2 cellular contexts compared by ENCODE assay signal in genomic region chr14:76056128-76056527, GRCh38.
TF ChIP-seq lines count a peak whose summit lies in the region.

No MANE protein-coding gene starts in this region.

TF ChIP-seq in HCT116, 20 proteins besides CTCF, POLR2A, EP300 and RAD21 (continued from another document):
- TF ChIP-seq JUND (IDR thresholded peaks at IDR 0.05) (no peak), EZH2 (IDR thresholded peaks at IDR 0.05) (no peak), ATF3 (IDR thresholded peaks at IDR 0.05) (no peak), ELF1 (IDR thresholded peaks at IDR 0.05; ENCODE audit: borderline replicate concordance, low read depth) (no peak)
TF ChIP-seq in HCT116: peak in this region for 0.

TF ChIP-seq in SK-N-SH, 30 proteins besides CTCF, POLR2A, EP300 and RAD21 (continued from another document):
- TF ChIP-seq MEF2A (IDR thresholded peaks at IDR 0.05; ENCODE audit: borderline replicate concordance, low read depth), result no peak
- TF ChIP-seq ZBTB33 (IDR thresholded peaks at IDR 0.05; ENCODE audit: borderline replicate concordance, low read depth), result no peak
- TF ChIP-seq POLR2AphosphoS5 (IDR thresholded peaks at IDR 0.05; ENCODE audit: low read depth, low read length), result no peak
- TF ChIP-seq FOXM1 (IDR thresholded peaks at IDR 0.05; ENCODE audit: low read depth), result no peak
- no peak for TF ChIP-seq NFIC (IDR thresholded peaks at IDR 0.05; ENCODE audit: borderline replicate concordance)
- no peak for TF ChIP-seq USF1 (IDR thresholded peaks at IDR 0.05; ENCODE audit: borderline replicate concordance, low read depth)
- TF ChIP-seq SMC3 (IDR thresholded peaks at IDR 0.05; ENCODE audit: low read depth, low read length), result no peak
- no peak for TF ChIP-seq REST (IDR thresholded peaks at IDR 0.05; ENCODE audit: low read depth, low read length)
- no peak for TF ChIP-seq MAX (IDR thresholded peaks at IDR 0.05; ENCODE audit: low read depth)
- TF ChIP-seq EZH2phosphoT487 (IDR thresholded peaks at IDR 0.05; ENCODE audit: borderline replicate concordance, low read depth), result no peak
- no peak for TF ChIP-seq ELF1 (IDR thresholded peaks at IDR 0.05)
